9 cellular contexts compared by ENCODE assay signal in the genomic region with DNA sequence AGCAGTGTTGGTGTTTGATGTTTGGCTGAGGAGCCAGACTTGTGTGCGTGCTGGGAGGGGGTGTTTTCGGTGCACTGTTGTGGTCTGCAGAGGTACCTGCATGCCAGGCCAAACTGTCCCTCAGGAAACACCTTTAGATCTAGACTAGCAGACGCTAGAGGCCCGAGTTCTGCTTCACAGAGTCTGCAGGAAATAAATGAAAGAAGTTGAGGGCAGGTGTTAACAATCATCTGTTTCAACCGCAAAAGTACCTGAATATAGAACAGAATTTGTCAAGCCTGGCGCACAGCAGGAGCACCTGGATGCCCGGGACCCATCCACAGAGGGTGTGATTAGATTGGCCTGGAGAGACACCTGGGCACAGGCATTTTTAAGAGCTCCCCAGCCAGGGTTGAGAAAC. TPM values are rescaled to one million over a fixed set of nuclear protein-coding genes. Genes with fewer than 3 reads are reported as not detected.
DNase-seq lines count a peak whose midpoint lies in the region; ATAC-seq and TF ChIP-seq lines count a peak whose summit lies in the region.
"Had no signal": no experiment of that assay in that cellular context is flagged by ENCODE, and none has a peak within 500 bp of the region (broad histone marks: within the 10 kb centered on the region; RNA-seq: fewer than 3 reads in every experiment).

No MANE protein-coding gene starts in this region.

- peaks cover 64% of the 10 kb centered on the region for H3K4me1 ChIP-seq in MM.1S (ENCODE audit: low read length)

- H3K9ac ChIP-seq in MM.1S (ENCODE audit: low read length), result no peak overlapping the region

- peak overlapping the region; percentile 68 for H3K27ac ChIP-seq in MM.1S (ENCODE audit: low read length)
- H3K27ac ChIP-seq: PC-9 had no signal

- no peaks in the 10 kb centered on the region for H3K9me3 ChIP-seq in MM.1S (replicated peaks; ENCODE audit: insufficient read depth, low read length)

- H3K9me2 ChIP-seq in MM.1S (replicated peaks; ENCODE audit: insufficient read depth, low read length), result no peaks in the 10 kb centered on the region

- H3K36me3 ChIP-seq in MM.1S (replicated peaks; ENCODE audit: insufficient read depth, low read length), result no peaks in the 10 kb centered on the region

- peaks cover 6% of the 10 kb centered on the region; the same call in 1 of the 2 replicates for H3K27me3 ChIP-seq in MM.1S (replicated peaks; ENCODE audit: insufficient read depth, low read length)

- no peak overlapping the region for H2AFZ ChIP-seq in MM.1S (ENCODE audit: low read length)
- H2AFZ ChIP-seq: PC-9 had no signal

- ATAC-seq in activated T-cell treated with anti-CD3 and anti-CD28 coated beads, Interleukin-2, amount 50 U/mL, for 4 hours, result peak; percentile 33 to 46
- peak; percentile 68 for ATAC-seq in HG02798 (IDR thresholded peaks at IDR 0.05; ENCODE audit: poor library complexity, unreplicated experiment)
- peak; percentile 60 to 66 for ATAC-seq in stimulated activated naive B cell treated with anti-CD40 and anti-IgM and Interleukin-4, amounts not matched to agents 10 μg/mL and 1 μg/mL and 100 μg/mL, for 72 hours (replicated peaks)

- H3K4me2 ChIP-seq in MM.1S (ENCODE audit: low read depth, low read length), result peak overlapping the region; percentile 59
- H3K4me2 ChIP-seq: PC-9 had no signal

- peaks cover 25% of the 10 kb centered on the region for H3K4me1 Mint-ChIP-seq in activated T-cell treated with anti-CD3 and anti-CD28 coated beads, Interleukin-2, amount 50 U/mL, for 4 hours (ENCODE audit: low read depth)
- H3K4me1 Mint-ChIP-seq in stimulated activated naive B cell treated with anti-CD40 and anti-IgM and Interleukin-4, amounts not matched to agents 10 μg/mL and 1 μg/mL and 100 μg/mL, for 72 hours, result peaks cover 67 to 91% of the 10 kb centered on the region in 2 donors

- no peaks in the 10 kb centered on the region for H3K27me3 Mint-ChIP-seq in activated T-cell treated with anti-CD3 and anti-CD28 coated beads, Interleukin-2, amount 50 U/mL, for 4 hours (ENCODE audit: low read depth)
- no peaks in the 10 kb centered on the region for H3K27me3 Mint-ChIP-seq in stimulated activated naive B cell treated with anti-CD40 and anti-IgM and Interleukin-4, amounts not matched to agents 10 μg/mL and 1 μg/mL and 100 μg/mL, for 72 hours

- H3K4me3 Mint-ChIP-seq in activated T-cell treated with anti-CD3 and anti-CD28 coated beads, Interleukin-2, amount 50 U/mL, for 4 hours, result no peak overlapping the region
- peak overlapping the region; percentile 71 to 80 for H3K4me3 Mint-ChIP-seq in stimulated activated naive B cell treated with anti-CD40 and anti-IgM and Interleukin-4, amounts not matched to agents 10 μg/mL and 1 μg/mL and 100 μg/mL, for 72 hours

- TF ChIP-seq CTCF in MM.1S (IDR thresholded peaks at IDR 0.05; ENCODE audit: low read length), result no peak

- H3K79me2 ChIP-seq in MM.1S (ENCODE audit: low read length), result no peaks in the 10 kb centered on the region

- no peak for DNase-seq in activated T-cell treated with anti-CD3 and anti-CD28 coated beads, Interleukin-2, amount 50 U/mL, for 4 hours
- DNase-seq in activated T-cell treated with anti-CD3 and anti-CD28 coated beads, Interleukin-2, amount 50 U/mL, for 48 hours, result no peak
- DNase-seq in MM.1S (peak; percentile 98), NCI-H1105 (lab: John Stamatoyannopoulos, UW) (no peak), GM19240 (ENCODE audit: insufficient read length, low spot score) (no peak), COLO829 (ENCODE audit: low spot score) (no peak)
- peak; percentile 76 for DNase-seq in stimulated activated naive B cell treated with anti-CD40 and anti-IgM and Interleukin-4, amounts not matched to agents 10 μg/mL and 1 μg/mL and 100 μg/mL, for 72 hours
- DNase-seq: PC-9 had no signal

- H3F3A ChIP-seq in MM.1S (ENCODE audit: insufficient read depth, low read length), result peaks cover 35% of the 10 kb centered on the region

- no peak overlapping the region for H3K4me3 ChIP-seq in MM.1S (ENCODE audit: low read length)
- H3K4me3 ChIP-seq: PC-9 had no signal

- no peaks in the 10 kb centered on the region for H4K20me1 ChIP-seq in MM.1S (ENCODE audit: insufficient read depth, low read length)

- H3K36me3 Mint-ChIP-seq in activated T-cell treated with anti-CD3 and anti-CD28 coated beads, Interleukin-2, amount 50 U/mL, for 4 hours (ENCODE audit: insufficient read depth), result no peaks in the 10 kb centered on the region
- H3K36me3 Mint-ChIP-seq in stimulated activated naive B cell treated with anti-CD40 and anti-IgM and Interleukin-4, amounts not matched to agents 10 μg/mL and 1 μg/mL and 100 μg/mL, for 72 hours, result peaks cover 19 to 40% of the 10 kb centered on the region in 2 donors

- H3K27ac Mint-ChIP-seq in stimulated activated naive B cell treated with anti-CD40 and anti-IgM and Interleukin-4, amounts not matched to agents 10 μg/mL and 1 μg/mL and 100 μg/mL, for 72 hours, result peak overlapping the region; percentile 100

- H3K9me3 Mint-ChIP-seq in activated T-cell treated with anti-CD3 and anti-CD28 coated beads, Interleukin-2, amount 50 U/mL, for 4 hours, result no peaks in the 10 kb centered on the region
- peaks cover 2 to 6% of the 10 kb centered on the region in 2 donors for H3K9me3 Mint-ChIP-seq in stimulated activated naive B cell treated with anti-CD40 and anti-IgM and Interleukin-4, amounts not matched to agents 10 μg/mL and 1 μg/mL and 100 μg/mL, for 72 hours

RNA-seq across cellular contexts. Expression of a gene that starts 40.5 kb away (rescaled TPM):
- total RNA-seq in activated T-cell treated with anti-CD3 and anti-CD28 coated beads, Interleukin-2, amount 50 U/mL, for 4 hours, result 10 to 100 TPM; 75.5 to 92.2 (median 78.1) TPM

Comparison
In these comparisons a context has a peak if more than half of its experiments do, and no peak if none do; other contexts are left out.
1. DNase-seq: peak in MM.1S (single experiment) and stimulated activated naive B cell treated with anti-CD40 and anti-IgM and Interleukin-4, amounts not matched to agents 10 μg/mL and 1 μg/mL and 100 μg/mL, for 72 hours (single experiment); none in activated T-cell treated with anti-CD3 and anti-CD28 coated beads, Interleukin-2, amount 50 U/mL, for 4 hours (single experiment), activated T-cell treated with anti-CD3 and anti-CD28 coated beads, Interleukin-2, amount 50 U/mL, for 48 hours (0 of 2), NCI-H1105 (single experiment), GM19240 (single experiment) and COLO829 (single experiment).
2. Peak in every context shown above with its lines, with median percentiles within 50 percentile points of each other: ATAC-seq.